ENCODE assay signal across 8 cellular contexts in genomic region chr13:43464578-43465264, GRCh38.
"Had no signal": no experiment of that assay in that cellular context is flagged by ENCODE, and none has a peak within 500 bp of the region (broad histone marks: within the 10 kb centered on the region; RNA-seq: fewer than 3 reads in every experiment).

No MANE protein-coding gene starts in this region.

- ATAC-seq: GM23338, HCT116, K562 had no signal

- H3K4me1 ChIP-seq: HAP-1 had no signal

- H3K4me3 ChIP-seq: GM23338, HAP-1, K562 had no signal

- H2AFZ ChIP-seq: GM23338 had no signal

- H3K4me3 Mint-ChIP-seq: GM23338 had no signal

- H3K9me3 ChIP-seq: HAP-1 had no signal

- H3K9me3 Mint-ChIP-seq: GM23338 had no signal

- H3K4me2 ChIP-seq: GM23338 had no signal

- H3K36me3 ChIP-seq: HAP-1 had no signal

- DNase-seq: H7, IMR-90, KG1 had no signal

- H3K27ac Mint-ChIP-seq: GM23338 had no signal

- H3K27ac ChIP-seq: HL-60 had no signal
